In the genomic region with DNA sequence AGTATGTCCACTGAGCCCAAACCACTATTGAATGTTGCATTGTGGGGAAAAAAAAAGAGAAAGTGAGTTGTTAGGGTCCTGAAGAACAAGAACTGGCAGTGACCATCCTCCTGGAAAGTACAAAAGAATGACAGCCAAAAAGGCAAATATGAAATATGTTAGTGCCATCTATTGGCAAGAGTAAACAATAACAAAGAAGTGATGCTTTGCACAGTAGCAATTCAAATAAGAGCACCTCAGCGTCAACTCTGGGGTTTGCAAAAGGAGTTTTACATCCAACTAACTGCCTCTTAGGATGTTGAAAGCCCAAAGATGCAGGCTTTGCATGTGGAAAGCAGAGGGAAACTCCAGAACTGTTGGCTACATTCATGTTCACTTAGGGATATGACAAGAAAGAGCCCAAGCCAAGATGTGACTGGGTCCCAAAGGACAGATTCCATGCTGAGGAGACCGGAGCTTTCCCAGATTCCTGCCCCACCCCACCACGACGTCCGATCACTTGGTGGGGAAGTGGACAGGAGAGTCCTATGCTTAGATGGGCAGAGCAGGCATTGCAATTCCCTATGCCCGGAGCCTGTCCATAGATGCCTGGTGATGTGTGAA, we compare ENCODE assay signal across 8 cellular contexts. TPM values are rescaled to one million over a fixed set of nuclear protein-coding genes. Genes with fewer than 3 reads are reported as not detected.
DNase-seq lines count a peak whose midpoint lies in the region; ATAC-seq, FAIRE-seq and TF ChIP-seq lines count a peak whose summit lies in the region.

No MANE protein-coding gene starts in this region.

- peak overlapping the region; percentile 36 for H3K27ac ChIP-seq in CD4-positive, alpha-beta T cell (ENCODE audit: low read depth, low read length)
- H3K27ac ChIP-seq in gastrocnemius medialis: no peak overlapping the region

- H3K9me3 ChIP-seq in CD4-positive, alpha-beta T cell (ENCODE audit: control insufficient read depth, low read length): no peaks in the 10 kb centered on the region
- H3K9me3 ChIP-seq in mucosa of descending colon (no peaks in the 10 kb centered on the region), gastrocnemius medialis (no peaks in the 10 kb centered on the region)

- no peaks in the 10 kb centered on the region for H3K4me1 ChIP-seq in mucosa of descending colon (ENCODE audit: low read depth)
- H3K4me1 ChIP-seq in gastrocnemius medialis: no peaks in the 10 kb centered on the region

- H3K36me3 Mint-ChIP-seq in CD4-positive, alpha-beta T cell (ENCODE audit: low read depth): peaks cover 96% of the 10 kb centered on the region
- peaks cover 13% of the 10 kb centered on the region for H3K36me3 Mint-ChIP-seq in activated T-helper 17 cell treated with anti-CD3 and anti-CD28 coated beads, Interleukin-2, amount 50 U/mL, for 72 hours (ENCODE audit: low read depth)

- POLR2A ChIA-PET in CD4-positive, alpha-beta T cell (lab: Charles Lee): interaction anchor here (0.7 to 2.0 kb wide), 10 partner anchors 12 to 61 kb away, joined by 3 to 8 read pairs (median 4); partner anchors contain the start of genes TMSB10 and TRABD2A

- peak overlapping the region; percentile 94 for H3K27ac Mint-ChIP-seq in CD4-positive, alpha-beta T cell
- peak overlapping the region; percentile 75 for H3K27ac Mint-ChIP-seq in activated T-helper 17 cell treated with anti-CD3 and anti-CD28 coated beads, Interleukin-2, amount 50 U/mL, for 72 hours

- FAIRE-seq in GM18507 (lab: Jason Lieb, UNC): peak; percentile 85

- intact Hi-C loops in CD4-positive, alpha-beta T cell (cut with DNase I, micrococcal nuclease): loop anchor here (1.0 to 5.0 kb wide), 5 partner anchors 18 to 371 kb away; partner anchors contain the start of gene DNAH6 (in 1 of the 2)
- intact Hi-C loops in mucosa of descending colon (cut with DNase I, micrococcal nuclease) (no loop called here), gastrocnemius medialis (cut with DNase I; ENCODE audit: low total_unique reads) (no loop called here)

- H3K4me3 ChIP-seq in mucosa of descending colon: no peak overlapping the region
- no peak overlapping the region for H3K4me3 ChIP-seq in gastrocnemius medialis

- peak; percentile 65 for ATAC-seq in CD4-positive, alpha-beta T cell (ENCODE audit: poor library complexity)
- peak; percentile 62 for ATAC-seq in activated T-helper 17 cell treated with anti-CD3 and anti-CD28 coated beads, Interleukin-2, amount 50 U/mL, for 72 hours (replicated peaks)
- peak; percentile 73 for ATAC-seq in mucosa of descending colon
- no peak for ATAC-seq in gastrocnemius medialis
- no peak for ATAC-seq in esophagus mucosa

- peak overlapping the region; percentile 42 for H3K4me3 Mint-ChIP-seq in CD4-positive, alpha-beta T cell
- H3K4me3 Mint-ChIP-seq in activated T-helper 17 cell treated with anti-CD3 and anti-CD28 coated beads, Interleukin-2, amount 50 U/mL, for 72 hours: peak overlapping the region; percentile 35

- H3K27me3 ChIP-seq in CD4-positive, alpha-beta T cell (ENCODE audit: control insufficient read depth, insufficient read depth, low read length): no peaks in the 10 kb centered on the region
- no peaks in the 10 kb centered on the region for H3K27me3 ChIP-seq in gastrocnemius medialis

- no peaks in the 10 kb centered on the region for H3K36me3 ChIP-seq in mucosa of descending colon (ENCODE audit: low read depth)
- no peaks in the 10 kb centered on the region for H3K36me3 ChIP-seq in gastrocnemius medialis

- H3K4me1 Mint-ChIP-seq in CD4-positive, alpha-beta T cell (ENCODE audit: low read depth): peaks cover 97% of the 10 kb centered on the region
- H3K4me1 Mint-ChIP-seq in activated T-helper 17 cell treated with anti-CD3 and anti-CD28 coated beads, Interleukin-2, amount 50 U/mL, for 72 hours: peaks cover 38% of the 10 kb centered on the region

- no peaks in the 10 kb centered on the region for H3K27me3 Mint-ChIP-seq in CD4-positive, alpha-beta T cell
- H3K27me3 Mint-ChIP-seq in activated T-helper 17 cell treated with anti-CD3 and anti-CD28 coated beads, Interleukin-2, amount 50 U/mL, for 72 hours: no peaks in the 10 kb centered on the region

- in situ Hi-C loops in gastrocnemius medialis (cut with MboI; ENCODE audit: low sequenced_read_pairs in 4 of 4): no loop called here

- peak in 1 of 10 experiments; percentile 15 for DNase-seq in CD4-positive, alpha-beta T cell
- DNase-seq in GM18507 (ENCODE audit: extremely low spot score, insufficient read length, low read depth) (no peak), HT-29 (ENCODE audit: low spot score) (peak; percentile 42), mucosa of descending colon (no peak), gastrocnemius medialis (no peak), ecto neural progenitor cell (ENCODE audit: low spot score) (no peak)

- TF ChIP-seq POLR2A in gastrocnemius medialis (IDR thresholded peaks at IDR 0.05): no peak

- peak; percentile 75 for TF ChIP-seq CTCF in CD4-positive, alpha-beta T cell (IDR thresholded peaks at IDR 0.05)
- TF ChIP-seq CTCF in mucosa of descending colon (IDR thresholded peaks at IDR 0.05): no peak
- TF ChIP-seq CTCF in gastrocnemius medialis (IDR thresholded peaks at IDR 0.05 in 4 of 5, conservative IDR thresholded peaks at IDR 0.05 in 1 of 5): no peak

- no peaks in the 10 kb centered on the region for H3K9me3 Mint-ChIP-seq in CD4-positive, alpha-beta T cell
- no peaks in the 10 kb centered on the region for H3K9me3 Mint-ChIP-seq in activated T-helper 17 cell treated with anti-CD3 and anti-CD28 coated beads, Interleukin-2, amount 50 U/mL, for 72 hours

- CTCF ChIA-PET in CD4-positive, alpha-beta T cell (lab: Charles Lee): interaction anchor here (0.7 to 2.5 kb wide), 6 partner anchors 15 to 350 kb away, joined by 3 to 10 read pairs (median 3); partner anchors contain the start of gene TRABD2A

RNA-seq across cellular contexts. Expression of gene TRABD2A, which starts 15.6 kb away (rescaled TPM):
- total RNA-seq in CD4-positive, alpha-beta T cell: 100 to 1,000 TPM; 166 to 170 TPM
- 2.3 and 3.1 TPM in 2 replicates for total RNA-seq in HT-29 (2014; rRNA removed; shearing (Covaris generic))
- 10 to 100 TPM; 28.6 to 32.3 TPM for total RNA-seq in activated T-helper 17 cell treated with anti-CD3 and anti-CD28 coated beads, Interleukin-2, amount 50 U/mL, for 72 hours
- 100 to 1,000 TPM in 1 of 3 donors, 10 to 100 TPM in 2; 40.2 to 132 (median 63.2) TPM for total RNA-seq in mucosa of descending colon
- under 1 TPM; 0.27 to 0.97 (median 0.64) TPM for total RNA-seq in gastrocnemius medialis
- total RNA-seq in esophagus mucosa: 0.24 TPM

RNA-seq across cellular contexts. Expression of gene TMSB10, which starts 40.2 kb away (rescaled TPM):
- total RNA-seq in CD4-positive, alpha-beta T cell: 1,000 to 10,000 TPM; 1,969 to 2,001 TPM
- 4,823 and 6,107 TPM in 2 replicates for total RNA-seq in HT-29 (2014; rRNA removed; shearing (Covaris generic))
- total RNA-seq in activated T-helper 17 cell treated with anti-CD3 and anti-CD28 coated beads, Interleukin-2, amount 50 U/mL, for 72 hours: 1,000 to 10,000 TPM; 2,616 to 3,068 TPM
- total RNA-seq in mucosa of descending colon: 1,000 to 10,000 TPM in 2 of 3 donors, 100 to 1,000 TPM in 1; 798 to 2,724 (median 1,605) TPM
- total RNA-seq in gastrocnemius medialis: 100 to 1,000 TPM; 329 to 954 (median 486) TPM
- total RNA-seq in esophagus mucosa: 1,660 TPM

Comparison
In these comparisons a context has a peak if more than half of its experiments do, and no peak if none do; other contexts are left out.
1. ATAC-seq: peak in CD4-positive, alpha-beta T cell (single experiment), activated T-helper 17 cell treated with anti-CD3 and anti-CD28 coated beads, Interleukin-2, amount 50 U/mL, for 72 hours (single experiment) and mucosa of descending colon (single experiment); none in gastrocnemius medialis (0 of 2) and esophagus mucosa (single experiment).
2. intact Hi-C loops: an anchor here in CD4-positive, alpha-beta T cell (1.0 to 5.0 kb wide); none called in mucosa of descending colon and gastrocnemius medialis.